In the genomic region with DNA sequence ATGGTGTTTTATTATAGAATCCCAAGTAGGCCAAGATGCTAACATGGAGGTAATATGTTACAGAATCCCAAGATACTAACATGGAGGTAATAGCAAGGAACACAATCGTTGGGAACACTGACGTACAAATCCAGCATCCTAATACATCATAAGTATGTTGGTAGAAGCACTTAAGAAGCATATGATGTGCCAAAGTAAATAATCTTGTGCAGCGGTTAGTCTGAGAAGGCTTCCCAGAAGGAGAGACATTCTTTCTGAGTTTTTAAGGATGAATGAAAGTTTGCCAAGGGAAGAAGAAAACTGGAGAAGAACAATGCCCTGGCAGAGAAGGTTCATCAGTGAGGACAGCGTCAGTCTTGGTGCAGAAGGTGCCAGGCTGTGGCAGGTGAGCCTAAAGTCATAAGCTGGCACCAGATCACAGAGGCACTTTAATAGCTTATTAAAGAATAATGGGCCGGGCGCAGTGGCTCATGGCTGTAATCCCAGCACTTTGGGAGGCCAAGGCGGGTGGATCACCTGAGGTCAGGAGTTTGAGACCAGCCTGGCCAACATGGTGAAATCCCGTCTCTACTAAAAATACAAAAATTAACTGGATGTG, we compare ENCODE assay signal across 25 cellular contexts.
"Had no signal": no experiment of that assay in that cellular context is flagged by ENCODE, and none has a peak within 500 bp of the region (broad histone marks: within the 10 kb centered on the region; RNA-seq: fewer than 3 reads in every experiment).

No MANE protein-coding gene starts in this region.

- H3K27ac ChIP-seq: breast epithelium, esophagus muscularis mucosa had no signal

- H3K9me3 ChIP-seq: SK-N-SH had no signal

- DNase-seq: activated B cell treated with CpG ODN at 0.5 μM for 24 hours; activated CD4-positive, alpha-beta memory T cell treated with anti-CD3 and anti-CD28 coated beads, Interleukin-2, amount 10 ng/mL, durations not matched to agents 7 days and 5 days; activated CD4-positive, alpha-beta T cell treated with anti-CD3 and anti-CD28 coated beads for 48 hours; activated CD8-positive, alpha-beta memory T cell treated with anti-CD3 and anti-CD28 coated beads, Interleukin-2, amount 10 ng/mL, durations not matched to agents 7 days and 5 days; activated naive CD4-positive, alpha-beta T cell treated with Interleukin-2 at 50 U/mL for 16 hours; activated naive CD8-positive, alpha-beta T cell treated with anti-CD3 and anti-CD28 coated beads, Interleukin-2, amount 10 ng/mL, durations not matched to agents 7 days and 5 days; activated T-cell treated with anti-CD3 and anti-CD28 coated beads, Interleukin-2, amount 50 U/mL, for 1 hour; amygdala; effector CD4-positive, alpha-beta T cell; foreskin melanocyte; glutamatergic neuron; hippocampal formation; left cardiac atrium; occipital lobe; posterior cingulate gyrus; right cardiac atrium; SK-N-SH; small intestine; stimulated activated CD4-positive, alpha-beta T cell treated with anti-CD3 and anti-CD28 coated beads, Interleukin-15, amount 100 ng/mL, for 24 hours; stimulated activated CD4-positive, alpha-beta T cell treated with anti-CD3 and anti-CD28 coated beads, Interleukin-2, amount 100 ng/mL, for 48 hours; stimulated activated naive CD8-positive, alpha-beta T cell treated with anti-CD3 and anti-CD28 coated beads, Interleukin-15, amount 100 ng/mL, for 72 hours; T-helper 9 cell had no signal

- H3K27me3 ChIP-seq: breast epithelium, esophagus muscularis mucosa had no signal

- ATAC-seq: activated CD8-positive, alpha-beta memory T cell treated with anti-CD3 and anti-CD28 coated beads, Interleukin-2, amount 10 ng/mL, durations not matched to agents 7 days and 5 days; activated T-helper 17 cell treated with anti-CD3 and anti-CD28 coated beads, Interleukin-2, amount 50 U/mL, for 72 hours; left cardiac atrium; right cardiac atrium; stimulated activated naive CD8-positive, alpha-beta T cell treated with anti-CD3 and anti-CD28 coated beads, Interleukin-15, amount 100 ng/mL, for 72 hours had no signal

- H3K4me1 ChIP-seq: breast epithelium, esophagus muscularis mucosa had no signal

- H3K4me3 ChIP-seq: breast epithelium, esophagus muscularis mucosa had no signal

- H3K36me3 ChIP-seq: breast epithelium, esophagus muscularis mucosa had no signal
